In the genomic region with DNA sequence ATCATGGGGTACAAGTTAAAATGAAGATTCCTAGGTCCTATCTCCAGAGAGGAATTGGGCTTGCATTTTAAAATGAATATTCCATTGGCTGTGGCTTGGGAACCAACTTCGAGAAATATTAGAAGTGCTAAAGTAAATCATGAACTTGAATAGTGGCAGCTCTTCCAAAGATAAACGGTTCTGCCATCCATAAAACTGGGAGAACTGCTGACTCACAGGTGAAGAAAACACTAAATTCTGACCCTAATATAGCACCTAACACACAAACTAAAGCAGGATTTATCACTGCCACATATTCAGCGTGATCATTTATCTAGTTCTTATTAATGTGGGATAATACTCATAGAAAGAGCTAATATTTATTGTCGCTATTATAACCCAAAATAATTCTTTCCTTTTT, we compare ENCODE assay signal across 19 cellular contexts.
A peak's percentile ranks its signal among the peaks of the same experiment; 100 is the strongest.
DNase-seq lines count a peak whose midpoint lies in the region; ATAC-seq and TF ChIP-seq lines count a peak whose summit lies in the region.
"Had no signal": no experiment of that assay in that cellular context is flagged by ENCODE, and none has a peak within 500 bp of the region (broad histone marks: within the 10 kb centered on the region; RNA-seq: fewer than 3 reads in every experiment).

No MANE protein-coding gene starts in this region.

- no peak overlapping the region for H3K4me3 Mint-ChIP-seq in stimulated activated memory B cell treated with anti-CD40 and anti-IgM and Interleukin-4, amounts not matched to agents 10 μg/mL and 1 μg/mL and 100 μg/mL, for 72 hours
- H3K4me3 Mint-ChIP-seq: CD14-positive monocyte; CD4-positive, alpha-beta T cell; CD8-positive, alpha-beta memory T cell had no signal

- no peak for TF ChIP-seq RAD21 in neural cell (conservative IDR thresholded peaks at IDR 0.05)

- no peaks in the 10 kb centered on the region for H3K27me3 ChIP-seq in neural cell (ENCODE audit: insufficient read depth, low read depth, low read length)
- H3K27me3 ChIP-seq: BE2C; BLaER1 treated with 17β-estradiol and CSF1 and Interleukin-3, amounts not matched to agents 10 nM and 100 nM had no signal

- no peak overlapping the region for H2AFZ ChIP-seq in neural cell (ENCODE audit: low read depth, low read length)

- no peak for ATAC-seq in stimulated activated memory B cell treated with anti-CD40 and anti-IgM and Interleukin-4, amounts not matched to agents 10 μg/mL and 1 μg/mL and 100 μg/mL, for 72 hours
- ATAC-seq: A549 had no signal

- H3K9me3 Mint-ChIP-seq in stimulated activated memory B cell treated with anti-CD40 and anti-IgM and Interleukin-4, amounts not matched to agents 10 μg/mL and 1 μg/mL and 100 μg/mL, for 72 hours: no peaks in the 10 kb centered on the region

- H4K20me1 ChIP-seq in neural cell (ENCODE audit: insufficient read depth): no peaks in the 10 kb centered on the region
- H4K20me1 ChIP-seq: BLaER1 treated with 17β-estradiol and CSF1 and Interleukin-3, amounts not matched to agents 10 nM and 100 nM had no signal

- no peak overlapping the region for H3K9ac ChIP-seq in neural cell (ENCODE audit: low read length)
- H3K9ac ChIP-seq: BLaER1 treated with 17β-estradiol and CSF1 and Interleukin-3, amounts not matched to agents 10 nM and 100 nM had no signal

- TF ChIP-seq EP300 in neural cell (conservative IDR thresholded peaks at IDR 0.05; ENCODE audit: poor library complexity, severe bottlenecking): no peak

- no peaks in the 10 kb centered on the region for H3K9me2 ChIP-seq in neural cell (ENCODE audit: insufficient read depth, low read length)

- no peak overlapping the region for H3K4me3 ChIP-seq in neural cell (ENCODE audit: low read length)
- H3K4me3 ChIP-seq: A549; BLaER1 treated with 17β-estradiol and CSF1 and Interleukin-3, amounts not matched to agents 10 nM and 100 nM; HAP-1 had no signal

- POLR2A ChIA-PET in HEK293T (lab: Yijun Ruan, JAX): no interaction called here

- H3K36me3 Mint-ChIP-seq in stimulated activated memory B cell treated with anti-CD40 and anti-IgM and Interleukin-4, amounts not matched to agents 10 μg/mL and 1 μg/mL and 100 μg/mL, for 72 hours: no peaks in the 10 kb centered on the region
- H3K36me3 Mint-ChIP-seq: CD14-positive monocyte; CD8-positive, alpha-beta memory T cell had no signal

- no peak overlapping the region for H3K4me2 ChIP-seq in neural cell (ENCODE audit: low read length)
- H3K4me2 ChIP-seq: A549; BLaER1 treated with 17β-estradiol and CSF1 and Interleukin-3, amounts not matched to agents 10 nM and 100 nM had no signal

- no peaks in the 10 kb centered on the region for H3K27me3 Mint-ChIP-seq in stimulated activated memory B cell treated with anti-CD40 and anti-IgM and Interleukin-4, amounts not matched to agents 10 μg/mL and 1 μg/mL and 100 μg/mL, for 72 hours
- H3K27me3 Mint-ChIP-seq: CD4-positive, alpha-beta T cell had no signal

- no peak overlapping the region for H3K27ac Mint-ChIP-seq in stimulated activated memory B cell treated with anti-CD40 and anti-IgM and Interleukin-4, amounts not matched to agents 10 μg/mL and 1 μg/mL and 100 μg/mL, for 72 hours
- H3K27ac Mint-ChIP-seq: CD14-positive monocyte; CD4-positive, alpha-beta T cell; CD8-positive, alpha-beta memory T cell had no signal

- H3K27ac ChIP-seq in caudate nucleus (ENCODE audit: low read depth, low read length) (peak overlapping the region; percentile 26), neural cell (ENCODE audit: low read length) (peak overlapping the region; percentile 51)
- H3K27ac ChIP-seq: A549; BLaER1 treated with 17β-estradiol and CSF1 and Interleukin-3, amounts not matched to agents 10 nM and 100 nM had no signal

- H3K79me2 ChIP-seq in neural cell (replicated peaks; ENCODE audit: insufficient read depth, low read length): no peaks in the 10 kb centered on the region

- CTCF ChIA-PET in HEK293T (lab: Yijun Ruan, JAX): no interaction called here

- DNase-seq in HEK293T (ENCODE audit: extremely low spot score) (no peak), caudate nucleus (lab: John Stamatoyannopoulos, UW) (no peak), NCI-H1417 treated with DMSO at 0.1 percent for 48 hours (lab: John Stamatoyannopoulos, UW) (no peak)
- DNase-seq in stimulated activated CD8-positive, alpha-beta memory T cell treated with anti-CD3 and anti-CD28 coated beads, Interleukin-4, amount 100 ng/mL, for 48 hours: no peak
- DNase-seq: 8988T; ACHN; AML-193; BE2C; CD4-positive, alpha-beta T cell; CD8-positive, alpha-beta memory T cell; DMS153; DND-41; GOT3 had no signal

- no peaks in the 10 kb centered on the region for H3K36me3 ChIP-seq in neural cell (ENCODE audit: insufficient read depth, low read length)
- H3K36me3 ChIP-seq: BE2C; BLaER1 treated with 17β-estradiol and CSF1 and Interleukin-3, amounts not matched to agents 10 nM and 100 nM; HAP-1 had no signal

- H3F3A ChIP-seq in neural cell (ENCODE audit: insufficient read depth, low read length, poor library complexity, severe bottlenecking): no peaks in the 10 kb centered on the region

- H3K9me3 ChIP-seq in neural cell (ENCODE audit: low read length): no peaks in the 10 kb centered on the region
- H3K9me3 ChIP-seq: A549; BE2C; BLaER1 treated with 17β-estradiol and CSF1 and Interleukin-3, amounts not matched to agents 10 nM and 100 nM; HAP-1 had no signal

- no peak for TF ChIP-seq CTCF in neural cell (IDR thresholded peaks at IDR 0.05; ENCODE audit: poor library complexity, severe bottlenecking)

- H3K4me1 Mint-ChIP-seq in stimulated activated memory B cell treated with anti-CD40 and anti-IgM and Interleukin-4, amounts not matched to agents 10 μg/mL and 1 μg/mL and 100 μg/mL, for 72 hours: no peaks in the 10 kb centered on the region
- H3K4me1 Mint-ChIP-seq: CD14-positive monocyte; CD8-positive, alpha-beta memory T cell had no signal

TF ChIP-seq in HEK293T, 16 proteins besides CTCF, POLR2A, EP300 and RAD21:
- TF ChIP-seq ARNT (IDR thresholded peaks at IDR 0.05): no peak
- no peak for TF ChIP-seq SUZ12 (IDR thresholded peaks at IDR 0.05)
- TF ChIP-seq BHLHE40 (IDR thresholded peaks at IDR 0.05; ENCODE audit: borderline replicate concordance): no peak
- TF ChIP-seq TARDBP (IDR thresholded peaks at IDR 0.05): no peak
- TF ChIP-seq, protein P1, sequence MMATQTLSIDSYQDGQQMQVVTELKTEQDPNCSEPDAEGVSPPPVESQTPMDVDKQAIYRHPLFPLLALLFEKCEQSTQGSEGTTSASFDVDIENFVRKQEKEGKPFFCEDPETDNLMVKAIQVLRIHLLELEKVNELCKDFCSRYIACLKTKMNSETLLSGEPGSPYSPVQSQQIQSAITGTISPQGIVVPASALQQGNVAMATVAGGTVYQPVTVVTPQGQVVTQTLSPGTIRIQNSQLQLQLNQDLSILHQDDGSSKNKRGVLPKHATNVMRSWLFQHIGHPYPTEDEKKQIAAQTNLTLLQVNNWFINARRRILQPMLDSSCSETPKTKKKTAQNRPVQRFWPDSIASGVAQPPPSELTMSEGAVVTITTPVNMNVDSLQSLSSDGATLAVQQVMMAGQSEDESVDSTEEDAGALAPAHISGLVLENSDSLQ (IDR thresholded peaks at IDR 0.05): peak; percentile 58; the same call in 1 of the 2 replicates
- TF ChIP-seq ZNF384 (IDR thresholded peaks at IDR 0.05): no peak

TF ChIP-seq in neural cell, 6 proteins besides CTCF, POLR2A, EP300 and RAD21:
- no peak for TF ChIP-seq MXI1 (conservative IDR thresholded peaks at IDR 0.05; ENCODE audit: poor library complexity, severe bottlenecking)
- TF ChIP-seq, protein P2, sequence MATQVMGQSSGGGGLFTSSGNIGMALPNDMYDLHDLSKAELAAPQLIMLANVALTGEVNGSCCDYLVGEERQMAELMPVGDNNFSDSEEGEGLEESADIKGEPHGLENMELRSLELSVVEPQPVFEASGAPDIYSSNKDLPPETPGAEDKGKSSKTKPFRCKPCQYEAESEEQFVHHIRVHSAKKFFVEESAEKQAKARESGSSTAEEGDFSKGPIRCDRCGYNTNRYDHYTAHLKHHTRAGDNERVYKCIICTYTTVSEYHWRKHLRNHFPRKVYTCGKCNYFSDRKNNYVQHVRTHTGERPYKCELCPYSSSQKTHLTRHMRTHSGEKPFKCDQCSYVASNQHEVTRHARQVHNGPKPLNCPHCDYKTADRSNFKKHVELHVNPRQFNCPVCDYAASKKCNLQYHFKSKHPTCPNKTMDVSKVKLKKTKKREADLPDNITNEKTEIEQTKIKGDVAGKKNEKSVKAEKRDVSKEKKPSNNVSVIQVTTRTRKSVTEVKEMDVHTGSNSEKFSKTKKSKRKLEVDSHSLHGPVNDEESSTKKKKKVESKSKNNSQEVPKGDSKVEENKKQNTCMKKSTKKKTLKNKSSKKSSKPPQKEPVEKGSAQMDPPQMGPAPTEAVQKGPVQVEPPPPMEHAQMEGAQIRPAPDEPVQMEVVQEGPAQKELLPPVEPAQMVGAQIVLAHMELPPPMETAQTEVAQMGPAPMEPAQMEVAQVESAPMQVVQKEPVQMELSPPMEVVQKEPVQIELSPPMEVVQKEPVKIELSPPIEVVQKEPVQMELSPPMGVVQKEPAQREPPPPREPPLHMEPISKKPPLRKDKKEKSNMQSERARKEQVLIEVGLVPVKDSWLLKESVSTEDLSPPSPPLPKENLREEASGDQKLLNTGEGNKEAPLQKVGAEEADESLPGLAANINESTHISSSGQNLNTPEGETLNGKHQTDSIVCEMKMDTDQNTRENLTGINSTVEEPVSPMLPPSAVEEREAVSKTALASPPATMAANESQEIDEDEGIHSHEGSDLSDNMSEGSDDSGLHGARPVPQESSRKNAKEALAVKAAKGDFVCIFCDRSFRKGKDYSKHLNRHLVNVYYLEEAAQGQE (IDR thresholded peaks at IDR 0.05; ENCODE audit: borderline replicate concordance): no peak
- TF ChIP-seq SMC3 (conservative IDR thresholded peaks at IDR 0.05; ENCODE audit: poor library complexity): no peak
- no peak for TF ChIP-seq EZH2 (IDR thresholded peaks at IDR 0.05; ENCODE audit: borderline replicate concordance, insufficient read depth, low read length, poor library complexity, severe bottlenecking)
- TF ChIP-seq POLR2AphosphoS5 (IDR thresholded peaks at IDR 0.05): no peak
- TF ChIP-seq TAF1 (IDR thresholded peaks at IDR 0.05; ENCODE audit: low read depth): no peak
TF ChIP-seq in neural cell: peak in this region for 0.
